9 cellular contexts compared by ENCODE assay signal in genomic region chr17:41776262-41776900, GRCh38. TPM values are rescaled to one million over a fixed set of nuclear protein-coding genes. Genes with fewer than 3 reads are reported as not detected.
A peak's percentile ranks its signal among the peaks of the same experiment; 100 is the strongest.
DNase-seq lines count a peak whose midpoint lies in the region; ATAC-seq and TF ChIP-seq lines count a peak whose summit lies in the region.
"Not testable (repeated sequence)": the region's sequence is repeated elsewhere in the genome, so short reads cannot be mapped to it uniquely, and the experiment has no call there.
"Had no signal": no experiment of that assay in that cellular context is flagged by ENCODE, and none has a peak within 500 bp of the region (broad histone marks: within the 10 kb centered on the region; RNA-seq: fewer than 3 reads in every experiment).

No MANE protein-coding gene starts in this region.

- intact Hi-C loops in prostate gland (cut with DNase I); transverse colon (cut with DNase I; ENCODE audit: low total_unique reads): not testable (repeated sequence)

- H3K79me2 ChIP-seq in GM23338 (replicated peaks; ENCODE audit: insufficient read depth), result peaks cover 72% of the 10 kb centered on the region

- WGBS in mesodermal cell (ENCODE audit: insufficient coverage in 2 of 2), 2 experiments, result 92 to 93% methylated on average over 9 to 14 of the region's 14 CpGs
- 80% methylated on average over 14 of the region's 14 CpGs for WGBS in prostate gland
- 73 to 77% methylated on average over 3 to 14 of the region's 14 CpGs for WGBS in transverse colon (ENCODE audit: low coverage in 1 of 2), 2 donors

- not testable (repeated sequence) for H4K20me1 ChIP-seq in GM23338 (replicated peaks; ENCODE audit: insufficient read depth)

- H3K27ac Mint-ChIP-seq in GM23338 (peak overlapping the region; percentile 85), endothelial cell (ENCODE audit: unreplicated experiment) (peak overlapping the region; percentile 91)

- not testable (repeated sequence) for H3K9me3 ChIP-seq in NT2/D1 (ENCODE audit: insufficient read depth, low read length); iPS-18a (ENCODE audit: control insufficient read depth, low read depth, low read length); mesodermal cell (ENCODE audit: control insufficient read depth, low read length); prostate gland; transverse colon

- H3F3A ChIP-seq in GM23338 (replicated peaks; ENCODE audit: low read depth), result peaks cover 15% of the 10 kb centered on the region; the same call in 1 of the 2 replicates

- TF ChIP-seq POLR2A in prostate gland (IDR thresholded peaks at IDR 0.05); transverse colon (IDR thresholded peaks at IDR 0.05): not testable (repeated sequence)

- not testable (repeated sequence) for H2AFZ ChIP-seq in GM23338

- not testable (repeated sequence) for H3K4me3 Mint-ChIP-seq in GM23338
- H3K4me3 Mint-ChIP-seq in endothelial cell (ENCODE audit: unreplicated experiment), result peak overlapping the region; percentile 32

- not testable (repeated sequence) for H3K36me3 ChIP-seq in GM23338 (ENCODE audit: insufficient read depth); iPS-18a (ENCODE audit: control insufficient read depth, low read depth, low read length); prostate gland; transverse colon
- peaks cover 44% of the 10 kb centered on the region for H3K36me3 ChIP-seq in NT2/D1 (ENCODE audit: insufficient read depth, insufficient read length, low read length)
- H3K36me3 ChIP-seq in brain microvascular endothelial cell (replicated peaks), result peaks cover 15% of the 10 kb centered on the region
- H3K36me3 ChIP-seq in mesodermal cell (ENCODE audit: control insufficient read depth, insufficient read depth, low read length), result peaks cover 55% of the 10 kb centered on the region

- not testable (repeated sequence) for TF ChIP-seq CTCF in GM23338 (conservative IDR thresholded peaks at IDR 0.05; ENCODE audit: low read depth in 2 of 2); brain microvascular endothelial cell (IDR thresholded peaks at IDR 0.05; ENCODE audit: low read depth, low read length, missing control alignments); endothelial cell (IDR thresholded peaks at IDR 0.05; ENCODE audit: unreplicated experiment); prostate gland (IDR thresholded peaks at IDR 0.05); transverse colon (IDR thresholded peaks at IDR 0.05)

- not testable (repeated sequence) for DNase-seq in GM23338 (ENCODE audit: low spot score); NT2/D1 (ENCODE audit: low read depth, low spot score); brain microvascular endothelial cell; endothelial cell (ENCODE audit: low spot score); prostate gland (ENCODE audit: low spot score); transverse colon

- H3K27me3 Mint-ChIP-seq in GM23338 (ENCODE audit: insufficient read depth, low read depth, poor library complexity); endothelial cell (ENCODE audit: unreplicated experiment): not testable (repeated sequence)

- peak overlapping the region; percentile 69 for H3K4me2 ChIP-seq in GM23338

- peak overlapping the region; percentile 66 for H3K9ac ChIP-seq in NT2/D1 (ENCODE audit: insufficient read length, low read depth)
- not testable (repeated sequence) for H3K9ac ChIP-seq in iPS-18a (ENCODE audit: low read length)

- in situ Hi-C loops in brain microvascular endothelial cell (cut with HindIII; ENCODE audit: low pct_ligation_motif_present, low sequenced_read_pairs); transverse colon (cut with MboI; ENCODE audit: low pct_ligation_motif_present in 1 of 4, low pct_unique_long_range_greater_than_20kb in 1 of 4, low sequenced_read_pairs in 3 of 4): not testable (repeated sequence)

- not testable (repeated sequence) for H3K27me3 ChIP-seq in GM23338 (ENCODE audit: insufficient read depth); NT2/D1 (ENCODE audit: insufficient read depth, insufficient read length); brain microvascular endothelial cell (replicated peaks); iPS-18a (ENCODE audit: control insufficient read depth, insufficient read depth, low read length); prostate gland (replicated peaks; ENCODE audit: insufficient read depth); transverse colon

- H3K9me3 Mint-ChIP-seq in GM23338; endothelial cell (ENCODE audit: unreplicated experiment): not testable (repeated sequence)

- H3K9me2 ChIP-seq in GM23338 (ENCODE audit: insufficient read depth), result not testable (repeated sequence)

- peak overlapping the region; percentile 27; the same call in 1 of the 2 replicates for H3K4me3 ChIP-seq in GM23338
- H3K4me3 ChIP-seq in NT2/D1 (ENCODE audit: insufficient read length, low read depth); brain microvascular endothelial cell (ENCODE audit: low read depth, low read length); iPS-18a (ENCODE audit: low read length); mesodermal cell (ENCODE audit: extremely low read depth, insufficient read depth, low read length, poor library complexity, severe bottlenecking); prostate gland; transverse colon: not testable (repeated sequence)

- H3K27ac ChIP-seq in GM23338 (ENCODE audit: low read depth), result peak overlapping the region; percentile 88; the same call in 1 of the 2 replicates
- H3K27ac ChIP-seq in brain microvascular endothelial cell, result peak overlapping the region; percentile 89
- peak overlapping the region; percentile 11 for H3K27ac ChIP-seq in iPS-18a (ENCODE audit: low read length)
- H3K27ac ChIP-seq in mesodermal cell (ENCODE audit: low read depth, low read length, severe bottlenecking), result peak overlapping the region; percentile 49
- peak overlapping the region; percentile 83 to 88 for H3K27ac ChIP-seq in prostate gland
- H3K27ac ChIP-seq in transverse colon, result peak overlapping the region; percentile 91 to 96 (median 92)

- TF ChIP-seq EP300 in transverse colon (IDR thresholded peaks at IDR 0.05; ENCODE audit: low read depth), result not testable (repeated sequence)

- not testable (repeated sequence) for ATAC-seq in GM23338

- H3K36me3 Mint-ChIP-seq in GM23338 (ENCODE audit: low read depth) (peaks cover 15% of the 10 kb centered on the region), endothelial cell (ENCODE audit: low read depth, unreplicated experiment) (peaks cover 17% of the 10 kb centered on the region)

- H3K4me1 ChIP-seq in GM23338 (ENCODE audit: insufficient read depth), result peaks cover 56% of the 10 kb centered on the region
- H3K4me1 ChIP-seq in NT2/D1 (ENCODE audit: insufficient read depth, insufficient read length), result peaks cover 34% of the 10 kb centered on the region
- peaks cover 38% of the 10 kb centered on the region for H3K4me1 ChIP-seq in iPS-18a (ENCODE audit: control insufficient read depth, low read depth, low read length)
- H3K4me1 ChIP-seq in mesodermal cell (ENCODE audit: control insufficient read depth, insufficient read depth, low read length, poor library complexity, severe bottlenecking), result peaks cover 50% of the 10 kb centered on the region
- peaks cover 55% of the 10 kb centered on the region for H3K4me1 ChIP-seq in prostate gland (replicated peaks)
- H3K4me1 ChIP-seq in transverse colon, result peaks cover 65 to 88% (median 80%) of the 10 kb centered on the region in 4 donors

- H3K4me1 Mint-ChIP-seq in GM23338 (peaks cover 54% of the 10 kb centered on the region), endothelial cell (ENCODE audit: unreplicated experiment) (peaks cover 56% of the 10 kb centered on the region)

RNA-seq across cellular contexts. Expression of gene JUP, which starts 10.1 kb away (rescaled TPM):
- 160 and 177 TPM in 2 replicates for total RNA-seq in GM23338 (2014; rRNA removed; shearing (Covaris generic))
- 45.5 and 47.2 TPM in 2 replicates for polyA plus RNA-seq in GM23338 (2016; fragmentation: Nextera tagmentation; extraction: Ambion mirVana)
- total RNA-seq in endothelial cell (ENCODE audit: unreplicated experiment) (330 TPM), prostate gland (100 to 1,000 TPM; 146 to 266 TPM), transverse colon (100 to 1,000 TPM; 396 to 595 (median 513) TPM)
- polyA plus RNA-seq in mesodermal cell (2013, experiment 1 of 2), result 133 TPM
- 116 TPM for polyA plus RNA-seq in mesodermal cell (2013, experiment 2 of 2)

RNA-seq across cellular contexts. Expression of gene P3H4, which starts 35.4 kb away (rescaled TPM):
- 27.9 and 33.3 TPM in 2 replicates for total RNA-seq in GM23338 (2014; rRNA removed; shearing (Covaris generic))
- 16.0 and 17.0 TPM in 2 replicates for polyA plus RNA-seq in GM23338 (2016; fragmentation: Nextera tagmentation; extraction: Ambion mirVana)
- 22.6 TPM for total RNA-seq in endothelial cell (ENCODE audit: unreplicated experiment)
- 51.8 TPM for polyA plus RNA-seq in mesodermal cell (2013, experiment 1 of 2)
- 41.0 TPM for polyA plus RNA-seq in mesodermal cell (2013, experiment 2 of 2)
- total RNA-seq in prostate gland, result 10 to 100 TPM; 15.8 to 19.6 TPM
- total RNA-seq in transverse colon, result 10 to 100 TPM; 18.7 to 39.6 (median 22.5) TPM

RNA-seq across cellular contexts. Expression of gene FKBP10, which starts 36.4 kb away (rescaled TPM):
- total RNA-seq in GM23338 (2014; rRNA removed; shearing (Covaris generic)), result 137 and 151 TPM in 2 replicates
- 26.2 and 32.2 TPM in 2 replicates for polyA plus RNA-seq in GM23338 (2016; fragmentation: Nextera tagmentation; extraction: Ambion mirVana)
- total RNA-seq in endothelial cell (ENCODE audit: unreplicated experiment) (167 TPM), prostate gland (10 to 100 TPM; 24.5 to 50.2 TPM), transverse colon (10 to 100 TPM in 3 of 4 donors, 1 to 10 TPM in 1; 7.1 to 61.1 (median 12.6) TPM)
- 380 TPM for polyA plus RNA-seq in mesodermal cell (2013, experiment 1 of 2)
- 318 TPM for polyA plus RNA-seq in mesodermal cell (2013, experiment 2 of 2)
- total RNA-seq: CD4-positive, alpha-beta memory T cell had no signal
- polyA plus RNA-seq: CD4-positive, alpha-beta memory T cell had no signal

RNA-seq across cellular contexts. Expression of gene HAP1, which starts 41.9 kb away (rescaled TPM):
- 2.2 and 3.5 TPM in 2 replicates for total RNA-seq in GM23338 (2014; rRNA removed; shearing (Covaris generic))
- polyA plus RNA-seq in GM23338 (2016; fragmentation: Nextera tagmentation; extraction: Ambion mirVana), result 1.4 and 1.6 TPM in 2 replicates
- total RNA-seq in endothelial cell (ENCODE audit: unreplicated experiment), result 18.1 TPM
- polyA plus RNA-seq in mesodermal cell (2013, experiment 1 of 2), result 0.77 TPM
- 0.51 TPM for polyA plus RNA-seq in mesodermal cell (2013, experiment 2 of 2)
- 1 to 10 TPM in 1 of 2 donors, under 1 TPM in 1; 0.55 to 3.6 TPM for total RNA-seq in prostate gland
- under 1 TPM in 2 of 4 donors, not detected in 2; 0.55 to 0.79 TPM for total RNA-seq in transverse colon
- polyA plus RNA-seq: CD4-positive, alpha-beta memory T cell had no signal

RNA-seq across cellular contexts. Expression of gene NT5C3B, which starts 59.7 kb away (rescaled TPM):
- total RNA-seq in GM23338 (2014; rRNA removed; shearing (Covaris generic)), result 68.9 and 78.3 TPM in 2 replicates
- polyA plus RNA-seq in GM23338 (2016; fragmentation: Nextera tagmentation; extraction: Ambion mirVana), result 58.2 and 59.1 TPM in 2 replicates
- 79.9 TPM for total RNA-seq in endothelial cell (ENCODE audit: unreplicated experiment)
- polyA plus RNA-seq in mesodermal cell (2013, experiment 1 of 2), result 72.1 TPM
- polyA plus RNA-seq in mesodermal cell (2013, experiment 2 of 2), result 61.6 TPM
- 10 to 100 TPM; 53.9 to 67.2 TPM for total RNA-seq in prostate gland
- 10 to 100 TPM in 3 of 4 donors, 1 to 10 TPM in 1; 10.0 to 30.8 (median 24.6) TPM for total RNA-seq in transverse colon

Comparison
In these comparisons a context has a peak if more than half of its experiments do, and no peak if none do; other contexts are left out.
1. H3K27ac ChIP-seq: peak in every context shown above with its lines; median percentile 92 in transverse colon; 89 in brain microvascular endothelial cell; 88 in GM23338; 86 in prostate gland; 49 in mesodermal cell; 11 in iPS-18a.